In genomic region chr10:71480662-71481061, GRCh38 we compare ENCODE assay signal across 20 cellular contexts.
"Had no signal": no experiment of that assay in that cellular context is flagged by ENCODE, and none has a peak within 500 bp of the region (broad histone marks: within the 10 kb centered on the region; RNA-seq: fewer than 3 reads in every experiment).

No MANE protein-coding gene starts in this region.

- H3K4me1 ChIP-seq: SJCRH30 had no signal

- H3K4me3 Mint-ChIP-seq: IgD-negative memory B cell had no signal

- H3K27ac Mint-ChIP-seq: IgD-negative memory B cell had no signal

- DNase-seq: KBM-7, MV-4-11, NCI-H1048, NCI-H1105, NCI-H1436 treated with DMSO at 0.1 percent for 48 hours, NCI-H1694, NCI-H187 treated with DMSO at 0.1 percent for 48 hours, NCI-H2081, NCI-H2107, NCI-H2227 treated with DMSO at 0.1 percent for 48 hours, NCI-H524, NCI-H526 treated with DMSO at 0.1 percent for 48 hours, NCI-H748 treated with DMSO at 0.1 percent for 48 hours, SHP77 treated with DMSO at 0.1 percent for 48 hours, SJCRH30 had no signal

- H3K36me3 ChIP-seq: SJCRH30 had no signal

- H3K9me3 ChIP-seq: SJCRH30 had no signal

- H3K27me3 ChIP-seq: SJCRH30 had no signal

- H3K4me3 ChIP-seq: SJCRH30 had no signal

- H3K9me3 Mint-ChIP-seq: IgD-negative memory B cell had no signal

- H3K27ac ChIP-seq: HL-60, RWPE1, SJCRH30 had no signal

- ATAC-seq: Panc1, SK-N-SH treated with all-trans-retinoic acid at 6 μM for 48 hours had no signal
